Comparison of ENCODE assay signal across 16 cellular contexts in genomic region chr6:92159046-92159445, GRCh38.
DNase-seq lines count a peak whose midpoint lies in the region; ATAC-seq and TF ChIP-seq lines count a peak whose summit lies in the region.
"Had no signal": no experiment of that assay in that cellular context is flagged by ENCODE, and none has a peak within 500 bp of the region (broad histone marks: within the 10 kb centered on the region; RNA-seq: fewer than 3 reads in every experiment).

No MANE protein-coding gene starts in this region.

- in situ Hi-C loops in KBM-7 (cut with MboI; ENCODE audit: low pct_unique_long_range_greater_than_20kb, low sequenced_read_pairs) = no loop called here

- peak; percentile 57 for ATAC-seq in GM19455 (IDR thresholded peaks at IDR 0.05; ENCODE audit: unreplicated experiment)
- ATAC-seq in HG02623 (IDR thresholded peaks at IDR 0.05; ENCODE audit: unreplicated experiment) = no peak
- ATAC-seq in GM21619 (IDR thresholded peaks at IDR 0.05; ENCODE audit: unreplicated experiment) = no peak

- no peaks in the 10 kb centered on the region for H3K79me2 ChIP-seq in OCI-LY7 (ENCODE audit: insufficient read depth, low read depth, low read length)

- H4K20me1 ChIP-seq in OCI-LY7 (ENCODE audit: insufficient read depth, low read length) = no peaks in the 10 kb centered on the region

- H3K4me1 ChIP-seq in Caco-2 (no peaks in the 10 kb centered on the region), OCI-LY7 (ENCODE audit: insufficient read depth, low read length, poor library complexity, severe bottlenecking) (no peaks in the 10 kb centered on the region)
- H3K4me1 ChIP-seq: SJCRH30 had no signal

- no peaks in the 10 kb centered on the region for H3K9me3 Mint-ChIP-seq in Caco-2 (ENCODE audit: unreplicated experiment)

- BruUV-seq in Caco-2 (replicated peaks; lab: Mats Ljungman, UMichigan) (no TSS peak), OCI-LY7 (replicated peaks; lab: Mats Ljungman, UMichigan) (no TSS peak)

- TF ChIP-seq CTCF in Caco-2 (IDR thresholded peaks at IDR 0.05; ENCODE audit: insufficient read depth in 1 of 2, low read depth in 1 of 2, low read length in 1 of 2, severe bottlenecking in 1 of 2, unreplicated experiment in 1 of 2) (peak; percentile 14 to 32), OCI-LY7 (conservative IDR thresholded peaks at IDR 0.05; ENCODE audit: low read length) (peak; percentile 33; the same call in 1 of the 2 replicates)

- H3K27ac ChIP-seq in OCI-LY7 (ENCODE audit: low read depth, low read length, poor library complexity, severe bottlenecking) = no peak overlapping the region
- H3K27ac ChIP-seq: PC-9, SJCRH30 had no signal

- H3K4me3 Mint-ChIP-seq in Caco-2 (ENCODE audit: unreplicated experiment) = no peak overlapping the region
- H3K4me3 Mint-ChIP-seq: CD14-positive monocyte had no signal

- intact Hi-C loops in Caco-2 (cut with micrococcal nuclease; ENCODE audit: unreplicated experiment) (loop anchor here (2.0 kb wide), 1 partner anchor 36 kb away; no protein-coding TSS in a partner anchor), OCI-LY7 (cut with micrococcal nuclease; ENCODE audit: unreplicated experiment) (no loop called here)

- H3K4me3 ChIP-seq in Caco-2 (ENCODE audit: low read depth, low read length) (no peak overlapping the region), OCI-LY7 (ENCODE audit: low read depth, low read length, poor library complexity, severe bottlenecking) (no peak overlapping the region)
- H3K4me3 ChIP-seq: PC-9, SJCRH30 had no signal

- POLR2A ChIA-PET in Caco-2 (lab: Charles Lee) (no interaction called here), OCI-LY7 (lab: Charles Lee) (interaction anchor here (0.6 kb wide), 1 partner anchor 885 kb away, joined by 4 read pairs; no protein-coding TSS in a partner anchor)

- H3K36me3 ChIP-seq in Caco-2 (ENCODE audit: control insufficient read depth, insufficient read depth, low read length) = no peaks in the 10 kb centered on the region
- H3K36me3 ChIP-seq in OCI-LY7 (ENCODE audit: insufficient read depth, low read length) = no peaks in the 10 kb centered on the region
- H3K36me3 ChIP-seq: SJCRH30 had no signal

- no peaks in the 10 kb centered on the region for H3K9me2 ChIP-seq in OCI-LY7 (ENCODE audit: insufficient read depth, low read length)

- no peak for DNase-seq in Caco-2
- DNase-seq in OCI-LY7 (ENCODE audit: low spot score) = no peak
- DNase-seq in iPS-NIHi11 (ENCODE audit: low spot score) = peak; percentile 5
- no peak for DNase-seq in KBM-7
- DNase-seq: ACHN, NCI-H1417, NCI-H187, NCI-H2227 treated with DMSO at 0.1 percent for 48 hours, NCI-H524 treated with DMSO at 0.1 percent for 48 hours, PC-9, SJCRH30, T1000 had no signal

- no peaks in the 10 kb centered on the region for H3K36me3 Mint-ChIP-seq in Caco-2 (ENCODE audit: insufficient read depth, unreplicated experiment)
- H3K36me3 Mint-ChIP-seq: CD14-positive monocyte had no signal

- no peak overlapping the region for H2AFZ ChIP-seq in OCI-LY7 (ENCODE audit: low read length)
- H2AFZ ChIP-seq: PC-9 had no signal

- H3K27me3 ChIP-seq in Caco-2 (replicated peaks; ENCODE audit: control insufficient read depth, insufficient read depth, low read length) = no peaks in the 10 kb centered on the region
- H3K27me3 ChIP-seq: SJCRH30 had no signal

- H3K9me3 ChIP-seq in Caco-2 = no peaks in the 10 kb centered on the region
- no peaks in the 10 kb centered on the region for H3K9me3 ChIP-seq in OCI-LY7 (ENCODE audit: low read length)
- H3K9me3 ChIP-seq: SJCRH30 had no signal

- CTCF ChIA-PET in Caco-2 (lab: Charles Lee) = no interaction called here
- CTCF ChIA-PET in OCI-LY7 (lab: Charles Lee; ENCODE audit: unreplicated experiment) = no interaction called here

- no peak overlapping the region for H3K4me2 ChIP-seq in OCI-LY7 (ENCODE audit: low read length)
- H3K4me2 ChIP-seq: PC-9 had no signal

- H3K27me3 Mint-ChIP-seq in Caco-2 (ENCODE audit: insufficient read depth, unreplicated experiment) = peaks cover 2% of the 10 kb centered on the region

- no peaks in the 10 kb centered on the region for H3K4me1 Mint-ChIP-seq in Caco-2 (ENCODE audit: low read depth, unreplicated experiment)
- H3K4me1 Mint-ChIP-seq: CD14-positive monocyte had no signal

- no peak overlapping the region for H3K27ac Mint-ChIP-seq in Caco-2 (ENCODE audit: unreplicated experiment)
- H3K27ac Mint-ChIP-seq: CD14-positive monocyte had no signal
